ENCODE assay signal across 10 cellular contexts in genomic region chr1:201022178-201022823, GRCh38. TPM values are rescaled to one million over a fixed set of nuclear protein-coding genes. Genes with fewer than 3 reads are reported as not detected.
A peak's percentile ranks its signal among the peaks of the same experiment; 100 is the strongest.
DNase-seq lines count a peak whose midpoint lies in the region; ATAC-seq, FAIRE-seq and TF ChIP-seq lines count a peak whose summit lies in the region.
"Had no signal": no experiment of that assay in that cellular context is flagged by ENCODE, and none has a peak within 500 bp of the region (broad histone marks: within the 10 kb centered on the region; RNA-seq: fewer than 3 reads in every experiment).

No MANE protein-coding gene starts in this region.

- H3K4me3 ChIP-seq in keratinocyte (ENCODE audit: control insufficient read depth in 2 of 3, extremely low read depth in 1 of 3, insufficient read depth in 2 of 3, low read depth in 1 of 3, low read length in 3 of 3) (peak overlapping the region in 1 of 3 experiments; percentile 64), stomach (peak overlapping the region; percentile 57 to 70 (median 66))

- H3K27ac ChIP-seq in keratinocyte (ENCODE audit: control insufficient read depth, insufficient read depth, low read length) (no peak overlapping the region), stomach (peak overlapping the region in 4 of 5 donors; percentile 72 to 84 (median 80))

- TF ChIP-seq CTCF in keratinocyte (optimal IDR thresholded peaks at IDR 0.05 in 1 of 3, IDR thresholded peaks at IDR 0.05 in 1 of 3, conservative IDR thresholded peaks at IDR 0.05 in 1 of 3; ENCODE audit: extremely low read depth in 1 of 3, insufficient read depth in 2 of 3, low read length in 3 of 3) (no peak), stomach (IDR thresholded peaks at IDR 0.05) (no peak)

- H3K4me1 ChIP-seq in keratinocyte (ENCODE audit: control insufficient read depth, extremely low read depth, insufficient read depth, low read length): peaks cover 21% of the 10 kb centered on the region
- H3K4me1 ChIP-seq in stomach: peaks cover 16 to 93% (median 59%) of the 10 kb centered on the region in 4 donors

- no peak for FAIRE-seq in keratinocyte (lab: Jason Lieb, UNC)

- H3K27me3 ChIP-seq in keratinocyte (ENCODE audit: control insufficient read depth, extremely low read depth, insufficient read depth, low read length): peaks cover 12% of the 10 kb centered on the region
- peaks cover 0 to 6% (median 0%) of the 10 kb centered on the region in 3 donors for H3K27me3 ChIP-seq in stomach

- peaks cover 76% of the 10 kb centered on the region for H3K4me1 Mint-ChIP-seq in T-helper 1 cell treated with Interleukin-12 subunit alpha and Interleukin-12 subunit beta and Interleukin-4 antibody, amounts not matched to agents 30 μg/mL and 1 μg/mL, for 36 hours (ENCODE audit: low read depth)
- H3K4me1 Mint-ChIP-seq in activated CD8-positive, alpha-beta T cell treated with anti-CD3 and anti-CD28 coated beads, Interleukin-2, amount 10 ng/mL, durations not matched to agents 7 days and 5 days (ENCODE audit: low read depth): peaks cover 71% of the 10 kb centered on the region

- H3K36me3 ChIP-seq in keratinocyte (ENCODE audit: control insufficient read depth in 2 of 2, extremely low read depth in 1 of 2, insufficient read depth in 2 of 2, low read length in 2 of 2) (no peaks in the 10 kb centered on the region), stomach (no peaks in the 10 kb centered on the region)

- no peak for ATAC-seq in activated CD8-positive, alpha-beta T cell treated with anti-CD3 and anti-CD28 coated beads, Interleukin-2, amount 10 ng/mL, durations not matched to agents 7 days and 5 days
- no peak for ATAC-seq in GM18873 (IDR thresholded peaks at IDR 0.05; ENCODE audit: low FRiP score, unreplicated experiment)
- ATAC-seq in left lobe of liver: no peak

- DNase-seq in T-helper 1 cell (no peak), keratinocyte (ENCODE audit: low read depth, low spot score) (no peak), stomach (no peak), NCI-H1694 treated with DMSO at 0.1 percent for 48 hours (lab: John Stamatoyannopoulos, UW) (no peak), left lobe of liver (ENCODE audit: low spot score) (no peak)
- no peak for DNase-seq in activated CD8-positive, alpha-beta T cell treated with anti-CD3 and anti-CD28 coated beads, Interleukin-2, amount 10 ng/mL, durations not matched to agents 7 days and 5 days
- DNase-seq: NCI-H2171 treated with DMSO at 0.1 percent for 48 hours had no signal

- peak overlapping the region; percentile 57 for H3K4me2 ChIP-seq in keratinocyte (ENCODE audit: control insufficient read depth, extremely low read depth, insufficient read depth, low read depth, low read length)

- 74 to 85% (median 79%) methylated on average over 4 of the region's 4 CpGs for WGBS in stomach, 5 donors

- TF ChIP-seq POLR2A in stomach (IDR thresholded peaks at IDR 0.05): no peak

- H3K36me3 Mint-ChIP-seq in T-helper 1 cell treated with Interleukin-12 subunit alpha and Interleukin-12 subunit beta and Interleukin-4 antibody, amounts not matched to agents 30 μg/mL and 1 μg/mL, for 36 hours (ENCODE audit: low read depth): peaks cover 19% of the 10 kb centered on the region
- peaks cover 51% of the 10 kb centered on the region for H3K36me3 Mint-ChIP-seq in activated CD8-positive, alpha-beta T cell treated with anti-CD3 and anti-CD28 coated beads, Interleukin-2, amount 10 ng/mL, durations not matched to agents 7 days and 5 days (ENCODE audit: low read depth)

- peak overlapping the region; percentile 93 for H3K27ac Mint-ChIP-seq in T-helper 1 cell treated with Interleukin-12 subunit alpha and Interleukin-12 subunit beta and Interleukin-4 antibody, amounts not matched to agents 30 μg/mL and 1 μg/mL, for 36 hours
- peak overlapping the region; percentile 100 for H3K27ac Mint-ChIP-seq in activated CD8-positive, alpha-beta T cell treated with anti-CD3 and anti-CD28 coated beads, Interleukin-2, amount 10 ng/mL, durations not matched to agents 7 days and 5 days

- no peak overlapping the region for H3K9ac ChIP-seq in keratinocyte (ENCODE audit: control insufficient read depth, extremely low read depth, insufficient read depth, low read length)

- H4K20me1 ChIP-seq in keratinocyte (ENCODE audit: control insufficient read depth, extremely low read depth, insufficient read depth, low read length): no peaks in the 10 kb centered on the region

- no peak for TF ChIP-seq EP300 in stomach (IDR thresholded peaks at IDR 0.05)

- H2AFZ ChIP-seq in keratinocyte (ENCODE audit: control insufficient read depth, low read length): no peak overlapping the region

- intact Hi-C loops in stomach (cut with DNase I; ENCODE audit: low total_unique reads): no loop called here

- CTCF ChIA-PET in activated CD8-positive, alpha-beta T cell treated with anti-CD3 and anti-CD28 coated beads, Interleukin-2, amount 10 ng/mL, durations not matched to agents 7 days and 5 days (lab: Charles Lee): interaction anchor here (0.6 to 10.9 kb wide), 7 partner anchors 12 to 51 kb away, joined by 3 to 130 read pairs (median 9); no protein-coding TSS in a partner anchor

- H3K9me1 ChIP-seq in keratinocyte (ENCODE audit: control insufficient read depth, extremely low read depth, insufficient read depth, low read length): no peaks in the 10 kb centered on the region

- dilution Hi-C loops in keratinocyte (cut with MboI; ENCODE audit: extremely low pct_ligation_motif_present, low sequenced_read_pairs): no loop called here

- POLR2A ChIA-PET in activated CD8-positive, alpha-beta T cell treated with anti-CD3 and anti-CD28 coated beads, Interleukin-2, amount 10 ng/mL, durations not matched to agents 7 days and 5 days (lab: Charles Lee): interaction anchor here (1.0 to 2.2 kb wide), 3 partner anchors 10 to 50 kb away, joined by 4 to 9 read pairs (median 8); no protein-coding TSS in a partner anchor

- H3K79me2 ChIP-seq in keratinocyte (ENCODE audit: control insufficient read depth, insufficient read depth, low read length): no peaks in the 10 kb centered on the region

- H3K27me3 Mint-ChIP-seq in T-helper 1 cell treated with Interleukin-12 subunit alpha and Interleukin-12 subunit beta and Interleukin-4 antibody, amounts not matched to agents 30 μg/mL and 1 μg/mL, for 36 hours (ENCODE audit: low read depth): no peaks in the 10 kb centered on the region
- no peaks in the 10 kb centered on the region for H3K27me3 Mint-ChIP-seq in activated CD8-positive, alpha-beta T cell treated with anti-CD3 and anti-CD28 coated beads, Interleukin-2, amount 10 ng/mL, durations not matched to agents 7 days and 5 days (ENCODE audit: low read depth)

- H3K4me3 Mint-ChIP-seq in T-helper 1 cell treated with Interleukin-12 subunit alpha and Interleukin-12 subunit beta and Interleukin-4 antibody, amounts not matched to agents 30 μg/mL and 1 μg/mL, for 36 hours: peak overlapping the region; percentile 98
- peak overlapping the region; percentile 93 for H3K4me3 Mint-ChIP-seq in activated CD8-positive, alpha-beta T cell treated with anti-CD3 and anti-CD28 coated beads, Interleukin-2, amount 10 ng/mL, durations not matched to agents 7 days and 5 days

- H3K9me3 ChIP-seq in keratinocyte (ENCODE audit: control insufficient read depth, low read depth, low read length) (no peaks in the 10 kb centered on the region), stomach (no peaks in the 10 kb centered on the region)
- H3K9me3 ChIP-seq: mucosa of descending colon had no signal

- H3K9me3 Mint-ChIP-seq in T-helper 1 cell treated with Interleukin-12 subunit alpha and Interleukin-12 subunit beta and Interleukin-4 antibody, amounts not matched to agents 30 μg/mL and 1 μg/mL, for 36 hours: no peaks in the 10 kb centered on the region
- no peaks in the 10 kb centered on the region for H3K9me3 Mint-ChIP-seq in activated CD8-positive, alpha-beta T cell treated with anti-CD3 and anti-CD28 coated beads, Interleukin-2, amount 10 ng/mL, durations not matched to agents 7 days and 5 days (ENCODE audit: insufficient read depth)

RNA-seq across cellular contexts. Expression of gene KIF21B, which starts 1.2 kb away (rescaled TPM):
- total RNA-seq in activated CD8-positive, alpha-beta T cell treated with anti-CD3 and anti-CD28 coated beads, Interleukin-2, amount 10 ng/mL, durations not matched to agents 7 days and 5 days: 100 to 1,000 TPM; 158 to 162 TPM
- 0.17 to 0.20 TPM (median 0.17 TPM) in 3 replicates for polyA plus RNA-seq in keratinocyte
- 0.31 TPM for polyA plus RNA-seq in keratinocyte (2011; ENCODE audit: low read depth)
- polyA plus RNA-seq in keratinocyte (2011; cell fraction: cytosol; rRNA removed): 0.15 and 0.34 TPM in 2 replicates
- polyA plus RNA-seq in keratinocyte (2011; cell fraction: nucleus; rRNA removed): 0.87 and 1.1 TPM in 2 replicates
- 0.24 and 0.38 TPM in 2 replicates for polyA plus RNA-seq in keratinocyte (2012; ENCODE audit: low replicate concordance)
- polyA minus RNA-seq in keratinocyte: 0.20 to 1.4 TPM (median 0.38 TPM) in 3 replicates
- 0.77 TPM for polyA minus RNA-seq in keratinocyte (2011; cell fraction: cytosol; rRNA and poly(A)+ RNA removed)
- 0.53 and 0.62 TPM in 2 replicates for polyA minus RNA-seq in keratinocyte (2011; cell fraction: nucleus; rRNA and poly(A)+ RNA removed)
- total RNA-seq in stomach: 1 to 10 TPM; 2.0 to 8.8 (median 3.2) TPM
- under 1 TPM; 0.30 to 0.68 (median 0.31) TPM for polyA plus RNA-seq in stomach
- total RNA-seq in left lobe of liver: 0.93 TPM

Comparison
In these comparisons a context has a peak if more than half of its experiments do, and no peak if none do; other contexts are left out.
1. RNA of gene KIF21B, which starts 1.2 kb away (total RNA-seq): 158 to 162 TPM in activated CD8-positive, alpha-beta T cell treated with anti-CD3 and anti-CD28 coated beads, Interleukin-2, amount 10 ng/mL, durations not matched to agents 7 days and 5 days; 2.0 to 8.8 TPM in stomach and 0.93 TPM in left lobe of liver (single experiment); every median in the first group is over 10 times any median in the second.